In the genomic region with DNA sequence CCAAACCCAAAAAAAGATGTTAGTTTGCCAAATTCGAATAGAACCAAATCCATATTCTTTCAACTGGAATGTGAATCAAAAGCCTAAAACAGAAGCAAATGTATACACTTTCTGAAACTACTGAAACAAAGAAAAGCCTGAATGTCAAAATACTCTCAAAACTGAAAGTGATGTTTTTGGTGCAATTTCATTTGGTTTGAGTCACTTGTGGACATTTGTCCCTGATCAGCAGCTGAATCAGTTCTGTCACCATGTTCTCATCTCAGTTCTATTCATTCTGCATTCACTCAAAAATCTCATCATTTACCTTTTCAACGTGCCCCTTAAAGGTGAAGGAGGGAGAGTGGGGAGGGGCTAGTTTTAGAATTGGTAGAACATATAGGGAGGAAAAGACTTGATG, we compare ENCODE assay signal across 19 cellular contexts.
"Had no signal": no experiment of that assay in that cellular context is flagged by ENCODE, and none has a peak within 500 bp of the region (broad histone marks: within the 10 kb centered on the region; RNA-seq: fewer than 3 reads in every experiment).

No MANE protein-coding gene starts in this region.

- H3K4me3 ChIP-seq: gastroesophageal sphincter, psoas muscle, right lobe of liver, spleen, tibial nerve had no signal

- H3K36me3 Mint-ChIP-seq: activated CD8-positive, alpha-beta memory T cell treated with anti-CD3 and anti-CD28 coated beads, Interleukin-2, amount 10 ng/mL, durations not matched to agents 7 days and 5 days; activated naive CD4-positive, alpha-beta T cell treated with anti-CD3 and anti-CD28 coated beads, Interleukin-2, amount 50 U/mL, for 24 hours; brain; stimulated activated memory B cell treated with anti-CD40 and anti-IgM and Interleukin-4, amounts not matched to agents 10 μg/mL and 1 μg/mL and 100 μg/mL, for 72 hours had no signal

- DNase-seq: activated CD4-positive, alpha-beta T cell treated with anti-CD3 and anti-CD28 coated beads, Interleukin-2, amount 50 U/mL, for 48 hours; activated CD4-positive, CD25-positive, alpha-beta regulatory T cell treated with anti-CD3 and anti-CD28 coated beads, Interleukin-2, amount 50 U/mL, for 72 hours; activated CD8-positive, alpha-beta memory T cell treated with anti-CD3 and anti-CD28 coated beads, Interleukin-2, amount 10 ng/mL, durations not matched to agents 7 days and 5 days; activated effector memory CD4-positive, alpha-beta T cell treated with Interleukin-2 at 50 U/mL for 16 hours; activated T-cell treated with anti-CD3 and anti-CD28 coated beads, Interleukin-2, amount 50 U/mL, for 24 hours; cortex of kidney; effector memory CD4-positive, alpha-beta T cell; nephron progenitor cell; psoas muscle; right lobe of liver; spleen; stimulated activated CD4-positive, alpha-beta T cell treated with anti-CD3 and anti-CD28 coated beads, Interleukin-1b, Interleukin-23, amount 100 ng/mL, for 48 hours had no signal

- H3K9me3 Mint-ChIP-seq: activated naive CD4-positive, alpha-beta T cell treated with anti-CD3 and anti-CD28 coated beads, Interleukin-2, amount 50 U/mL, for 24 hours; activated T-cell treated with anti-CD3 and anti-CD28 coated beads, Interleukin-2, amount 50 U/mL, for 24 hours; central memory CD8-positive, alpha-beta T cell; nephron progenitor cell; stimulated activated memory B cell treated with anti-CD40 and anti-IgM and Interleukin-4, amounts not matched to agents 10 μg/mL and 1 μg/mL and 100 μg/mL, for 72 hours had no signal

- H3K36me3 ChIP-seq: gastroesophageal sphincter, right lobe of liver, spleen, tibial nerve had no signal

- H3K27ac Mint-ChIP-seq: activated CD8-positive, alpha-beta memory T cell treated with anti-CD3 and anti-CD28 coated beads, Interleukin-2, amount 10 ng/mL, durations not matched to agents 7 days and 5 days; activated naive CD4-positive, alpha-beta T cell treated with anti-CD3 and anti-CD28 coated beads, Interleukin-2, amount 50 U/mL, for 24 hours; activated T-cell treated with anti-CD3 and anti-CD28 coated beads, Interleukin-2, amount 50 U/mL, for 24 hours; brain; nephron progenitor cell; stimulated activated memory B cell treated with anti-CD40 and anti-IgM and Interleukin-4, amounts not matched to agents 10 μg/mL and 1 μg/mL and 100 μg/mL, for 72 hours had no signal

- FAIRE-seq: kidney had no signal

- ATAC-seq: activated CD8-positive, alpha-beta memory T cell treated with anti-CD3 and anti-CD28 coated beads, Interleukin-2, amount 10 ng/mL, durations not matched to agents 7 days and 5 days; gastroesophageal sphincter; psoas muscle; right lobe of liver; stimulated activated memory B cell treated with anti-CD40 and anti-IgM and Interleukin-4, amounts not matched to agents 10 μg/mL and 1 μg/mL and 100 μg/mL, for 72 hours had no signal

- H3K4me1 ChIP-seq: psoas muscle, right lobe of liver, spleen, tibial nerve had no signal

- H3K27ac ChIP-seq: gastroesophageal sphincter, psoas muscle, right lobe of liver, spleen, tibial nerve had no signal

- H3K27me3 ChIP-seq: right lobe of liver, tibial nerve had no signal
